23 cellular contexts compared by ENCODE assay signal in genomic region chr11:116558504-116559252, GRCh38.
DNase-seq lines count a peak whose midpoint lies in the region; ATAC-seq lines count a peak whose summit lies in the region.
"Had no signal": no experiment of that assay in that cellular context is flagged by ENCODE, and none has a peak within 500 bp of the region (broad histone marks: within the 10 kb centered on the region; RNA-seq: fewer than 3 reads in every experiment).

No MANE protein-coding gene starts in this region.

- H3K79me1 ChIP-seq in neuronal stem cell (ENCODE audit: low read depth, low read length): no peaks in the 10 kb centered on the region

- H3K23ac ChIP-seq in neuronal stem cell (ENCODE audit: low read depth, low read length, poor library complexity): no peak overlapping the region

- no peak overlapping the region for H3K27ac ChIP-seq in neuronal stem cell (replicated peaks; ENCODE audit: low read length)
- H3K27ac ChIP-seq: coronary artery, gastrocnemius medialis, left lung, neutrophil, RWPE1 had no signal

- peaks cover 0 to 15% of the 10 kb centered on the region in 2 donors for H3K4me1 ChIP-seq in neuronal stem cell (ENCODE audit: control insufficient read depth in 2 of 2, insufficient read depth in 1 of 2, low read depth in 1 of 2, low read length in 2 of 2)
- H3K4me1 ChIP-seq: left lung had no signal

- H2BK120ac ChIP-seq in neuronal stem cell (ENCODE audit: low read depth, low read length): no peak overlapping the region

- H3K9me3 ChIP-seq in neuronal stem cell (replicated peaks in 1 of 2; ENCODE audit: control insufficient read depth in 2 of 2, insufficient read depth in 1 of 2, low read depth in 1 of 2, low read length in 2 of 2): peaks cover 0 to 3% of the 10 kb centered on the region in 2 donors
- H3K9me3 ChIP-seq: gastrocnemius medialis, left lung, mucosa of descending colon, neutrophil had no signal

- H3K4me3 ChIP-seq in neuronal stem cell (ENCODE audit: low read length in 2 of 2): no peak overlapping the region
- H3K4me3 ChIP-seq: coronary artery, gastrocnemius medialis, GM12878, K562, left lung, mucosa of descending colon had no signal

- H3K4ac ChIP-seq in neuronal stem cell (ENCODE audit: low read length): no peak overlapping the region

- DNase-seq in EH (ENCODE audit: low read depth): peak; percentile 79
- peak; percentile 28 for DNase-seq in NCI-H226
- DNase-seq in dermis microvascular lymphatic vessel endothelial cell (ENCODE audit: low read depth in 2 of 2): peak; percentile 82 to 88
- no peak for DNase-seq in neuronal stem cell (ENCODE audit: low spot score)
- DNase-seq in hypothalamus (lab: John Stamatoyannopoulos, UW): no peak
- no peak for DNase-seq in NOMO-1 treated with dmso at 0.1 percent for 144 hours (lab: John Stamatoyannopoulos, UW; ENCODE audit: unreplicated experiment)
- DNase-seq in Kasumi-1 (lab: John Stamatoyannopoulos, UW): no peak
- DNase-seq: activated CD4-positive, alpha-beta T cell treated with anti-CD3 and anti-CD28 coated beads, Interleukin-2, amount 10 ng/mL, durations not matched to agents 24 days and 14 days; activated naive CD8-positive, alpha-beta T cell treated with anti-CD3 and anti-CD28 coated beads, Interleukin-2, amount 10 ng/mL, durations not matched to agents 7 days and 5 days; AML-193; COR-L47; gastrocnemius medialis; left lung; mucosa of descending colon; NCI-H1930; NCI-H446; NK-92 treated with Interleukin-12 subunit alpha and Interleukin-12 subunit beta, amount 100 ng/mL, for 24 hours had no signal

- H2BK5ac ChIP-seq in neuronal stem cell (ENCODE audit: low read length): no peak overlapping the region

- no peak overlapping the region for H3K14ac ChIP-seq in neuronal stem cell (ENCODE audit: low read length)

- peaks cover 0 to 10% (median 0%) of the 10 kb centered on the region in 3 experiments for H3K27me3 ChIP-seq in neuronal stem cell (ENCODE audit: control insufficient read depth in 3 of 3, insufficient read depth in 3 of 3, low read depth in 1 of 3, low read length in 3 of 3)
- H3K27me3 ChIP-seq: gastrocnemius medialis, left lung, neutrophil had no signal

- H3K9ac ChIP-seq in neuronal stem cell (ENCODE audit: low read depth, low read length, poor library complexity): no peak overlapping the region

- H2BK12ac ChIP-seq in neuronal stem cell (ENCODE audit: low read length): no peak overlapping the region

- H2AFZ ChIP-seq in neuronal stem cell (ENCODE audit: low read length): no peak overlapping the region

- ATAC-seq in GM18870 (IDR thresholded peaks at IDR 0.05; ENCODE audit: unreplicated experiment): no peak
- ATAC-seq: gastrocnemius medialis, GM12878, K562, left lung, mucosa of descending colon had no signal

- WGBS in neuronal stem cell (ENCODE audit: extremely low coverage in 2 of 2, insufficient read length in 2 of 2, insufficient replicate concordance in 1 of 2), 2 donors: no CpG with 5 or more reads among the region's 10 CpGs

- no peak overlapping the region for H4K8ac ChIP-seq in neuronal stem cell (ENCODE audit: low read depth, low read length)

- peak overlapping the region; percentile 58 for H3K18ac ChIP-seq in neuronal stem cell (ENCODE audit: low read length)

- H3K4me2 ChIP-seq in neuronal stem cell (ENCODE audit: insufficient read depth, low read length, poor library complexity, severe bottlenecking): no peak overlapping the region

- no peak overlapping the region for H2AK5ac ChIP-seq in neuronal stem cell (ENCODE audit: low read depth, low read length)

- H4K91ac ChIP-seq in neuronal stem cell (ENCODE audit: low read depth, low read length, poor library complexity): no peak overlapping the region

- no peak overlapping the region for H2BK15ac ChIP-seq in neuronal stem cell (ENCODE audit: low read length)

- no peaks in the 10 kb centered on the region for H3K36me3 ChIP-seq in neuronal stem cell (replicated peaks in 1 of 2; ENCODE audit: control insufficient read depth in 2 of 2, insufficient read depth in 2 of 2, low read length in 2 of 2)
- H3K36me3 ChIP-seq: gastrocnemius medialis, left lung, neutrophil had no signal

Comparison
In these comparisons a context has a peak if more than half of its experiments do, and no peak if none do; other contexts are left out.
1. DNase-seq: peak in EH (single experiment), NCI-H226 (single experiment) and dermis microvascular lymphatic vessel endothelial cell (2 of 2); none in neuronal stem cell (single experiment), hypothalamus (0 of 51), NOMO-1 treated with dmso at 0.1 percent for 144 hours (single experiment) and Kasumi-1 (0 of 2).